ENCODE assay signal across 14 cellular contexts in genomic region chr6:148431413-148431812, GRCh38.
DNase-seq lines count a peak whose midpoint lies in the region; ATAC-seq and TF ChIP-seq lines count a peak whose summit lies in the region.
"Had no signal": no experiment of that assay in that cellular context is flagged by ENCODE, and none has a peak within 500 bp of the region (broad histone marks: within the 10 kb centered on the region; RNA-seq: fewer than 3 reads in every experiment).

No MANE protein-coding gene starts in this region.

- ATAC-seq in GM21576 (IDR thresholded peaks at IDR 0.05; ENCODE audit: unreplicated experiment) (no peak), HG03354 (IDR thresholded peaks at IDR 0.05; ENCODE audit: poor library complexity, severe bottlenecking, unreplicated experiment) (no peak), GM21619 (IDR thresholded peaks at IDR 0.05; ENCODE audit: unreplicated experiment) (no peak)
- ATAC-seq in activated naive CD8-positive, alpha-beta T cell treated with anti-CD3 and anti-CD28 coated beads, Interleukin-2, amount 50 U/mL, for 24 hours: no peak
- ATAC-seq: CD8-positive, alpha-beta T cell; Right ventricle myocardium inferior had no signal

- DNase-seq in Caki2 (ENCODE audit: low read depth) (peak; percentile 67), iPS-NIHi11 (ENCODE audit: low spot score) (peak; percentile 18), osteocyte (ENCODE audit: extremely low spot score, unreplicated experiment) (peak; percentile 57)
- DNase-seq in activated naive CD8-positive, alpha-beta T cell treated with anti-CD3 and anti-CD28 coated beads, Interleukin-2, amount 50 U/mL, for 24 hours: no peak
- DNase-seq: CD8-positive, alpha-beta T cell; GOT3; KG1; NCI-H1048; NK-92 treated with Interleukin-12 subunit alpha and Interleukin-12 subunit beta, amount 100 ng/mL, for 24 hours had no signal

- H3K36me3 Mint-ChIP-seq in osteocyte (ENCODE audit: unreplicated experiment): peaks cover 5% of the 10 kb centered on the region
- no peaks in the 10 kb centered on the region for H3K36me3 Mint-ChIP-seq in activated naive CD8-positive, alpha-beta T cell treated with anti-CD3 and anti-CD28 coated beads, Interleukin-2, amount 50 U/mL, for 24 hours (ENCODE audit: low read depth)
- H3K36me3 Mint-ChIP-seq: CD8-positive, alpha-beta T cell had no signal

- no peaks in the 10 kb centered on the region for H3K27me3 Mint-ChIP-seq in osteocyte (ENCODE audit: unreplicated experiment)
- H3K27me3 Mint-ChIP-seq in activated naive CD8-positive, alpha-beta T cell treated with anti-CD3 and anti-CD28 coated beads, Interleukin-2, amount 50 U/mL, for 24 hours: peaks cover 8% of the 10 kb centered on the region

- no peak for TF ChIP-seq CTCF in osteocyte (IDR thresholded peaks at IDR 0.05)

- in situ Hi-C loops in Caki2 (cut with HindIII; ENCODE audit: low pct_unique_long_range_greater_than_20kb, low sequenced_read_pairs): no loop called here

- H3K27ac Mint-ChIP-seq in osteocyte (ENCODE audit: unreplicated experiment): no peak overlapping the region
- no peak overlapping the region for H3K27ac Mint-ChIP-seq in activated naive CD8-positive, alpha-beta T cell treated with anti-CD3 and anti-CD28 coated beads, Interleukin-2, amount 50 U/mL, for 24 hours
- H3K27ac Mint-ChIP-seq: CD8-positive, alpha-beta T cell had no signal

- peaks cover 29% of the 10 kb centered on the region for H3K4me1 Mint-ChIP-seq in osteocyte (ENCODE audit: unreplicated experiment)
- peaks cover 1% of the 10 kb centered on the region for H3K4me1 Mint-ChIP-seq in activated naive CD8-positive, alpha-beta T cell treated with anti-CD3 and anti-CD28 coated beads, Interleukin-2, amount 50 U/mL, for 24 hours

- TF ChIP-seq RAD21 in Ishikawa (IDR thresholded peaks at IDR 0.05; ENCODE audit: low read depth): no peak

- H3K4me3 Mint-ChIP-seq in osteocyte (ENCODE audit: unreplicated experiment): no peak overlapping the region
- no peak overlapping the region for H3K4me3 Mint-ChIP-seq in activated naive CD8-positive, alpha-beta T cell treated with anti-CD3 and anti-CD28 coated beads, Interleukin-2, amount 50 U/mL, for 24 hours
- H3K4me3 Mint-ChIP-seq: CD8-positive, alpha-beta T cell had no signal

- H3K9me3 Mint-ChIP-seq in osteocyte (ENCODE audit: unreplicated experiment): no peaks in the 10 kb centered on the region
- H3K9me3 Mint-ChIP-seq in activated naive CD8-positive, alpha-beta T cell treated with anti-CD3 and anti-CD28 coated beads, Interleukin-2, amount 50 U/mL, for 24 hours: no peaks in the 10 kb centered on the region
- H3K9me3 Mint-ChIP-seq: CD8-positive, alpha-beta T cell had no signal

- peak; percentile 68; the same call in 1 of the 2 replicates for TF ChIP-seq EP300 in Ishikawa (IDR thresholded peaks at IDR 0.05; ENCODE audit: borderline replicate concordance)

TF ChIP-seq in Ishikawa, 13 proteins besides CTCF, POLR2A, EP300 and RAD21:
- TF ChIP-seq YY1 (IDR thresholded peaks at IDR 0.05; ENCODE audit: low read depth) (no peak), TCF12 (IDR thresholded peaks at IDR 0.05; ENCODE audit: low read depth) (peak; percentile 74), CEBPB (IDR thresholded peaks at IDR 0.05) (no peak), NFIC (IDR thresholded peaks at IDR 0.05) (peak; percentile 65), TAF1 (IDR thresholded peaks at IDR 0.05; ENCODE audit: low read depth) (no peak), TEAD4 (IDR thresholded peaks at IDR 0.05) (peak; percentile 86), ZBTB7A (IDR thresholded peaks at IDR 0.05; ENCODE audit: low read depth) (no peak), USF1 (IDR thresholded peaks at IDR 0.05) (no peak), FOXM1 (IDR thresholded peaks at IDR 0.05; ENCODE audit: borderline replicate concordance, low read depth) (0 out of 2 replicates have a peak, but pooled peaks have one; percentile 25), CREB1 (IDR thresholded peaks at IDR 0.05; ENCODE audit: low read depth) (no peak), EGR1 (IDR thresholded peaks at IDR 0.05) (0 out of 2 replicates have a peak, but pooled peaks have one; percentile 42)
- TF ChIP-seq, protein P1, sequence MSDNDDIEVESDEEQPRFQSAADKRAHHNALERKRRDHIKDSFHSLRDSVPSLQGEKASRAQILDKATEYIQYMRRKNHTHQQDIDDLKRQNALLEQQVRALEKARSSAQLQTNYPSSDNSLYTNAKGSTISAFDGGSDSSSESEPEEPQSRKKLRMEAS (IDR thresholded peaks at IDR 0.05): peak; percentile 27; the same call in 1 of the 2 replicates
- TF ChIP-seq, protein P2, sequence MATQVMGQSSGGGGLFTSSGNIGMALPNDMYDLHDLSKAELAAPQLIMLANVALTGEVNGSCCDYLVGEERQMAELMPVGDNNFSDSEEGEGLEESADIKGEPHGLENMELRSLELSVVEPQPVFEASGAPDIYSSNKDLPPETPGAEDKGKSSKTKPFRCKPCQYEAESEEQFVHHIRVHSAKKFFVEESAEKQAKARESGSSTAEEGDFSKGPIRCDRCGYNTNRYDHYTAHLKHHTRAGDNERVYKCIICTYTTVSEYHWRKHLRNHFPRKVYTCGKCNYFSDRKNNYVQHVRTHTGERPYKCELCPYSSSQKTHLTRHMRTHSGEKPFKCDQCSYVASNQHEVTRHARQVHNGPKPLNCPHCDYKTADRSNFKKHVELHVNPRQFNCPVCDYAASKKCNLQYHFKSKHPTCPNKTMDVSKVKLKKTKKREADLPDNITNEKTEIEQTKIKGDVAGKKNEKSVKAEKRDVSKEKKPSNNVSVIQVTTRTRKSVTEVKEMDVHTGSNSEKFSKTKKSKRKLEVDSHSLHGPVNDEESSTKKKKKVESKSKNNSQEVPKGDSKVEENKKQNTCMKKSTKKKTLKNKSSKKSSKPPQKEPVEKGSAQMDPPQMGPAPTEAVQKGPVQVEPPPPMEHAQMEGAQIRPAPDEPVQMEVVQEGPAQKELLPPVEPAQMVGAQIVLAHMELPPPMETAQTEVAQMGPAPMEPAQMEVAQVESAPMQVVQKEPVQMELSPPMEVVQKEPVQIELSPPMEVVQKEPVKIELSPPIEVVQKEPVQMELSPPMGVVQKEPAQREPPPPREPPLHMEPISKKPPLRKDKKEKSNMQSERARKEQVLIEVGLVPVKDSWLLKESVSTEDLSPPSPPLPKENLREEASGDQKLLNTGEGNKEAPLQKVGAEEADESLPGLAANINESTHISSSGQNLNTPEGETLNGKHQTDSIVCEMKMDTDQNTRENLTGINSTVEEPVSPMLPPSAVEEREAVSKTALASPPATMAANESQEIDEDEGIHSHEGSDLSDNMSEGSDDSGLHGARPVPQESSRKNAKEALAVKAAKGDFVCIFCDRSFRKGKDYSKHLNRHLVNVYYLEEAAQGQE (IDR thresholded peaks at IDR 0.05; ENCODE audit: low read depth): no peak
